Comparison of ENCODE assay signal across 1 cellular context in the genomic region with DNA sequence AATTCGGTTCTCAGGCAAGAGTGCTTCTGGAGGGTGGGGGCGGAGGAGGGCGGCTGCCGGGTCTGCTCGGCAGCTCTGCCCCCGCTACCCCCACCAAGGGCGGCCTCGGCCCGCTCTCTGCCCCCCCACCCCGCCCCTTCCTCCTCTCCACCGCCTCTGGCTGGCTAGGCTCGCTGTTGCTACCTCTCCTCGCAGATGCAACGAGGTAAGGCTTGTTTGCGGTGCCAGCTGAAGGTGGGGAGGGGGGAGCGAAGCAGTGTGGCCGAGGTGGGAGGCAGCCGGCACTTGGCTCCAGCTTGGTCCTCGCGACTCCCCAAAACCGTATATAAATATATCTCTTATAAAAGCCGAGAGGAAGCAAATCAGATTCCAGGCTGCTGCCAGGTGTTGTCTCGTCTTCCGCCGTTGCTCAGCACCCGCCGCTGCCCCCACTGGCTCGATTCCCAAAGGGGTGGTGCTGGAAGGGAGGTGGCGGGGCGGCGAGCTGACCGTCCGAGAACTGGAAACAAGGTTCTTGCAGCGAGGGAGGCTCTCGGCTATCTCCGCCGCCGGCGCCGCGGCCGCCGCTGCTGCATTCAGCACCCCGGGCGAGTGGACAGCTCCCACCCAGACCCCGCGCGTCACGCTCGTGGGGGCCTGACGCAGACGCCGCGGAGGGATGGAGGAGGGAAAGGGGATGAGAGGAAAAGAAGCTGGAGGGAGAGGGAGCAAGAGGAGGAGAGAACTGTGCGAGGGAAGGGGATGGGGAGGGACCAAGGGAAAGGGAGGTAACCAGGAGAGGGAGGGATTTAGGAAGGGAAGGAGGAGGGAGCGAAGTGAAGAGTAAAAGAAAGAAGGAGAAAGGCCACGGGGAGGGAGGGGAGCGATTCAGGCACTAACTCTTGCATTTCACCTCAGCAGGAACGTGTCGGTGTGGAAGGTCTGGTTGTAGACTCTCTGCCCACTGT.
TF ChIP-seq lines count a peak whose summit lies in the region.

A gene with protein sequence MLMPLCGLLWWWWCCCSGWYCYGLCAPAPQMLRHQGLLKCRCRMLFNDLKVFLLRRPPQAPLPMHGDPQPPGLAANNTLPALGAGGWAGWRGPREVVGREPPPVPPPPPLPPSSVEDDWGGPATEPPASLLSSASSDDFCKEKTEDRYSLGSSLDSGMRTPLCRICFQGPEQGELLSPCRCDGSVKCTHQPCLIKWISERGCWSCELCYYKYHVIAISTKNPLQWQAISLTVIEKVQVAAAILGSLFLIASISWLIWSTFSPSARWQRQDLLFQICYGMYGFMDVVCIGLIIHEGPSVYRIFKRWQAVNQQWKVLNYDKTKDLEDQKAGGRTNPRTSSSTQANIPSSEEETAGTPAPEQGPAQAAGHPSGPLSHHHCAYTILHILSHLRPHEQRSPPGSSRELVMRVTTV (minus strand): TSS at position 728 of the 947 bp plus-strand sequence. CDS start 2,223 bp downstream, outside the sequence.

TF ChIP-seq in HepG2, 621 proteins besides CTCF, POLR2A, EP300 and RAD21 (continued from another document and continues in another):
- TF ChIP-seq, protein P1, sequence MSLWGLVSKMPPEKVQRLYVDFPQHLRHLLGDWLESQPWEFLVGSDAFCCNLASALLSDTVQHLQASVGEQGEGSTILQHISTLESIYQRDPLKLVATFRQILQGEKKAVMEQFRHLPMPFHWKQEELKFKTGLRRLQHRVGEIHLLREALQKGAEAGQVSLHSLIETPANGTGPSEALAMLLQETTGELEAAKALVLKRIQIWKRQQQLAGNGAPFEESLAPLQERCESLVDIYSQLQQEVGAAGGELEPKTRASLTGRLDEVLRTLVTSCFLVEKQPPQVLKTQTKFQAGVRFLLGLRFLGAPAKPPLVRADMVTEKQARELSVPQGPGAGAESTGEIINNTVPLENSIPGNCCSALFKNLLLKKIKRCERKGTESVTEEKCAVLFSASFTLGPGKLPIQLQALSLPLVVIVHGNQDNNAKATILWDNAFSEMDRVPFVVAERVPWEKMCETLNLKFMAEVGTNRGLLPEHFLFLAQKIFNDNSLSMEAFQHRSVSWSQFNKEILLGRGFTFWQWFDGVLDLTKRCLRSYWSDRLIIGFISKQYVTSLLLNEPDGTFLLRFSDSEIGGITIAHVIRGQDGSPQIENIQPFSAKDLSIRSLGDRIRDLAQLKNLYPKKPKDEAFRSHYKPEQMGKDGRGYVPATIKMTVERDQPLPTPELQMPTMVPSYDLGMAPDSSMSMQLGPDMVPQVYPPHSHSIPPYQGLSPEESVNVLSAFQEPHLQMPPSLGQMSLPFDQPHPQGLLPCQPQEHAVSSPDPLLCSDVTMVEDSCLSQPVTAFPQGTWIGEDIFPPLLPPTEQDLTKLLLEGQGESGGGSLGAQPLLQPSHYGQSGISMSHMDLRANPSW (CRISPR knock-in tag; IDR thresholded peaks at IDR 0.05; ENCODE audit: borderline replicate concordance), result no peak
- peak; percentile 90; the same call in 1 of the 2 replicates for TF ChIP-seq ZBTB1 (CRISPR knock-in tag; IDR thresholded peaks at IDR 0.05; ENCODE audit: borderline replicate concordance)
- no peak for TF ChIP-seq SRSF4 (IDR thresholded peaks at IDR 0.05; ENCODE audit: low read depth, low read length, poor library complexity, severe bottlenecking)
- no peak for TF ChIP-seq ZNF260 (CRISPR knock-in tag; IDR thresholded peaks at IDR 0.05; ENCODE audit: borderline replicate concordance, low read depth)
- TF ChIP-seq PLRG1 (conservative IDR thresholded peaks at IDR 0.05), result no peak
- TF ChIP-seq ZNF431 (CRISPR knock-in tag; IDR thresholded peaks at IDR 0.05; ENCODE audit: borderline replicate concordance, low read depth), result peak; percentile 92
- no peak for TF ChIP-seq LCORL (IDR thresholded peaks at IDR 0.05)
- TF ChIP-seq LCORL (CRISPR knock-in tag; IDR thresholded peaks at IDR 0.05), result peak; percentile 57; the same call in 1 of the 2 replicates
- peak; percentile 71; the same call in 1 of the 2 replicates for TF ChIP-seq ZBTB38 (CRISPR knock-in tag; IDR thresholded peaks at IDR 0.05)
- TF ChIP-seq, protein P2, sequence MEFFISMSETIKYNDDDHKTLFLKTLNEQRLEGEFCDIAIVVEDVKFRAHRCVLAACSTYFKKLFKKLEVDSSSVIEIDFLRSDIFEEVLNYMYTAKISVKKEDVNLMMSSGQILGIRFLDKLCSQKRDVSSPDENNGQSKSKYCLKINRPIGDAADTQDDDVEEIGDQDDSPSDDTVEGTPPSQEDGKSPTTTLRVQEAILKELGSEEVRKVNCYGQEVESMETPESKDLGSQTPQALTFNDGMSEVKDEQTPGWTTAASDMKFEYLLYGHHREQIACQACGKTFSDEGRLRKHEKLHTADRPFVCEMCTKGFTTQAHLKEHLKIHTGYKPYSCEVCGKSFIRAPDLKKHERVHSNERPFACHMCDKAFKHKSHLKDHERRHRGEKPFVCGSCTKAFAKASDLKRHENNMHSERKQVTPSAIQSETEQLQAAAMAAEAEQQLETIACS (CRISPR knock-in tag; IDR thresholded peaks at IDR 0.05), result no peak
- TF ChIP-seq ARID5B (CRISPR knock-in tag; IDR thresholded peaks at IDR 0.05), result peak; percentile 78
- peak; percentile 91; the same call in 1 of the 2 replicates for TF ChIP-seq ZNF33B (CRISPR knock-in tag; IDR thresholded peaks at IDR 0.05)
- TF ChIP-seq, protein P3, sequence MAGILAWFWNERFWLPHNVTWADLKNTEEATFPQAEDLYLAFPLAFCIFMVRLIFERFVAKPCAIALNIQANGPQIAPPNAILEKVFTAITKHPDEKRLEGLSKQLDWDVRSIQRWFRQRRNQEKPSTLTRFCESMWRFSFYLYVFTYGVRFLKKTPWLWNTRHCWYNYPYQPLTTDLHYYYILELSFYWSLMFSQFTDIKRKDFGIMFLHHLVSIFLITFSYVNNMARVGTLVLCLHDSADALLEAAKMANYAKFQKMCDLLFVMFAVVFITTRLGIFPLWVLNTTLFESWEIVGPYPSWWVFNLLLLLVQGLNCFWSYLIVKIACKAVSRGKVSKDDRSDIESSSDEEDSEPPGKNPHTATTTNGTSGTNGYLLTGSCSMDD (CRISPR knock-in tag; IDR thresholded peaks at IDR 0.05), result no peak
- TF ChIP-seq, protein P4, sequence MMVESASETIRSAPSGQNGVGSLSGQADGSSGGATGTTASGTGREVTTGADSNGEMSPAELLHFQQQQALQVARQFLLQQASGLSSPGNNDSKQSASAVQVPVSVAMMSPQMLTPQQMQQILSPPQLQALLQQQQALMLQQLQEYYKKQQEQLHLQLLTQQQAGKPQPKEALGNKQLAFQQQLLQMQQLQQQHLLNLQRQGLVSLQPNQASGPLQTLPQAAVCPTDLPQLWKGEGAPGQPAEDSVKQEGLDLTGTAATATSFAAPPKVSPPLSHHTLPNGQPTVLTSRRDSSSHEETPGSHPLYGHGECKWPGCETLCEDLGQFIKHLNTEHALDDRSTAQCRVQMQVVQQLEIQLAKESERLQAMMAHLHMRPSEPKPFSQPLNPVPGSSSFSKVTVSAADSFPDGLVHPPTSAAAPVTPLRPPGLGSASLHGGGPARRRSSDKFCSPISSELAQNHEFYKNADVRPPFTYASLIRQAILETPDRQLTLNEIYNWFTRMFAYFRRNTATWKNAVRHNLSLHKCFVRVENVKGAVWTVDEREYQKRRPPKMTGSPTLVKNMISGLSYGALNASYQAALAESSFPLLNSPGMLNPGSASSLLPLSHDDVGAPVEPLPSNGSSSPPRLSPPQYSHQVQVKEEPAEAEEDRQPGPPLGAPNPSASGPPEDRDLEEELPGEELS (CRISPR knock-in tag; IDR thresholded peaks at IDR 0.05), result peak; percentile 39; the same call in 1 of the 2 replicates
- TF ChIP-seq HNRNPL (IDR thresholded peaks at IDR 0.05; ENCODE audit: low read depth, low read length), result no peak
- TF ChIP-seq SMC3 (IDR thresholded peaks at IDR 0.05; ENCODE audit: low read length), result no peak
- TF ChIP-seq CHD4 (IDR thresholded peaks at IDR 0.05; ENCODE audit: borderline replicate concordance, low read length), result no peak
- 0 out of 2 replicates have a peak, but pooled peaks have one; percentile 72 for TF ChIP-seq ZNF775 (CRISPR knock-in tag; IDR thresholded peaks at IDR 0.05; ENCODE audit: borderline replicate concordance)
- TF ChIP-seq ZNF414 (CRISPR knock-in tag; IDR thresholded peaks at IDR 0.05), result peak; percentile 87; the same call in 1 of the 2 replicates
- TF ChIP-seq, protein P5, sequence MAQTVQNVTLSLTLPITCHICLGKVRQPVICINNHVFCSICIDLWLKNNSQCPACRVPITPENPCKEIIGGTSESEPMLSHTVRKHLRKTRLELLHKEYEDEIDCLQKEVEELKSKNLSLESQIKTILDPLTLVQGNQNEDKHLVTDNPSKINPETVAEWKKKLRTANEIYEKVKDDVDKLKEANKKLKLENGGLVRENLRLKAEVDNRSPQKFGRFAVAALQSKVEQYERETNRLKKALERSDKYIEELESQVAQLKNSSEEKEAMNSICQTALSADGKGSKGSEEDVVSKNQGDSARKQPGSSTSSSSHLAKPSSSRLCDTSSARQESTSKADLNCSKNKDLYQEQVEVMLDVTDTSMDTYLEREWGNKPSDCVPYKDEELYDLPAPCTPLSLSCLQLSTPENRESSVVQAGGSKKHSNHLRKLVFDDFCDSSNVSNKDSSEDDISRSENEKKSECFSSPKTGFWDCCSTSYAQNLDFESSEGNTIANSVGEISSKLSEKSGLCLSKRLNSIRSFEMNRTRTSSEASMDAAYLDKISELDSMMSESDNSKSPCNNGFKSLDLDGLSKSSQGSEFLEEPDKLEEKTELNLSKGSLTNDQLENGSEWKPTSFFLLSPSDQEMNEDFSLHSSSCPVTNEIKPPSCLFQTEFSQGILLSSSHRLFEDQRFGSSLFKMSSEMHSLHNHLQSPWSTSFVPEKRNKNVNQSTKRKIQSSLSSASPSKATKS (CRISPR knock-in tag; IDR thresholded peaks at IDR 0.05), result 0 out of 2 replicates have a peak, but pooled peaks have one; percentile 64
- TF ChIP-seq DR1 (CRISPR knock-in tag; IDR thresholded peaks at IDR 0.05), result no peak
- TF ChIP-seq ZMYM2 (CRISPR knock-in tag; IDR thresholded peaks at IDR 0.05), result no peak
- TF ChIP-seq RCOR2 (CRISPR knock-in tag; IDR thresholded peaks at IDR 0.05), result no peak
- no peak for TF ChIP-seq YY1 (IDR thresholded peaks at IDR 0.05; ENCODE audit: insufficient read depth, insufficient replicate concordance, low read depth, low read length)
- TF ChIP-seq, protein P6, sequence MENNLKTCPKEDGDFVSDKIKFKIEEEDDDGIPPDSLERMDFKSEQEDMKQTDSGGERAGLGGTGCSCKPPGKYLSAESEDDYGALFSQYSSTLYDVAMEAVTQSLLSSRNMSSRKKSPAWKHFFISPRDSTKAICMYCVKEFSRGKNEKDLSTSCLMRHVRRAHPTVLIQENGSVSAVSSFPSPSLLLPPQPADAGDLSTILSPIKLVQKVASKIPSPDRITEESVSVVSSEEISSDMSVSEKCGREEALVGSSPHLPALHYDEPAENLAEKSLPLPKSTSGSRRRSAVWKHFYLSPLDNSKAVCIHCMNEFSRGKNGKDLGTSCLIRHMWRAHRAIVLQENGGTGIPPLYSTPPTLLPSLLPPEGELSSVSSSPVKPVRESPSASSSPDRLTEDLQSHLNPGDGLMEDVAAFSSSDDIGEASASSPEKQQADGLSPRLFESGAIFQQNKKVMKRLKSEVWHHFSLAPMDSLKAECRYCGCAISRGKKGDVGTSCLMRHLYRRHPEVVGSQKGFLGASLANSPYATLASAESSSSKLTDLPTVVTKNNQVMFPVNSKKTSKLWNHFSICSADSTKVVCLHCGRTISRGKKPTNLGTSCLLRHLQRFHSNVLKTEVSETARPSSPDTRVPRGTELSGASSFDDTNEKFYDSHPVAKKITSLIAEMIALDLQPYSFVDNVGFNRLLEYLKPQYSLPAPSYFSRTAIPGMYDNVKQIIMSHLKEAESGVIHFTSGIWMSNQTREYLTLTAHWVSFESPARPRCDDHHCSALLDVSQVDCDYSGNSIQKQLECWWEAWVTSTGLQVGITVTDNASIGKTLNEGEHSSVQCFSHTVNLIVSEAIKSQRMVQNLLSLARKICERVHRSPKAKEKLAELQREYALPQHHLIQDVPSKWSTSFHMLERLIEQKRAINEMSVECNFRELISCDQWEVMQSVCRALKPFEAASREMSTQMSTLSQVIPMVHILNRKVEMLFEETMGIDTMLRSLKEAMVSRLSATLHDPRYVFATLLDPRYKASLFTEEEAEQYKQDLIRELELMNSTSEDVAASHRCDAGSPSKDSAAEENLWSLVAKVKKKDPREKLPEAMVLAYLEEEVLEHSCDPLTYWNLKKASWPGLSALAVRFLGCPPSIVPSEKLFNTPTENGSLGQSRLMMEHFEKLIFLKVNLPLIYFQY (CRISPR knock-in tag; IDR thresholded peaks at IDR 0.05; ENCODE audit: borderline replicate concordance), result peak; percentile 78
- peak; percentile 94; the same call in 1 of the 2 replicates for TF ChIP-seq ZNF225 (CRISPR knock-in tag; IDR thresholded peaks at IDR 0.05)
